ENCODE assay signal across 16 cellular contexts in the genomic region with DNA sequence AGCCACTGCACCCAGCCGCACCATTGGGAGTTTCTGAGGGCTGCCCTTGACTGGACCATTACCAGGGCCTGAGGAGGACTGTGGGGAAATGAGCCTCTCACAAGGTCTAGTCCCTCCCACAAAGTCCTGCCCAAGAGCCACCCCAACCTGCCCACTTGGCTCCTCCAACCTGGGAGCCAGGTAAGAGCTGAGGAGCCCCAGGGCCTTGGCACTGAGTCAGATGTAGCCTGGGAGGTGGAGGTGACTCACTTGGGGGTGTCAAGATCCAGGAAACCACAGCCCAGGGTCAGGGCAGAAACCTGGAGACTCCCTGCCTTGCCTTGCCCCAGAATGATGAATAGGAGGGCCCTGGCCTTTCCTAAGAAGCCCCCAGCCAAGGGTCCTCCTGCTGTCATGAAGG. TPM values are rescaled to one million over a fixed set of nuclear protein-coding genes. Genes with fewer than 3 reads are reported as not detected.
DNase-seq lines count a peak whose midpoint lies in the region; ATAC-seq, FAIRE-seq and TF ChIP-seq lines count a peak whose summit lies in the region.
"Had no signal": no experiment of that assay in that cellular context is flagged by ENCODE, and none has a peak within 500 bp of the region (broad histone marks: within the 10 kb centered on the region; RNA-seq: fewer than 3 reads in every experiment).

No MANE protein-coding gene starts in this region.

- FAIRE-seq in RCC 7860 (lab: Jason Lieb, UNC) (no peak), HepG2 (lab: Jason Lieb, UNC) (no peak)
- FAIRE-seq: G401.6, islet of Langerhans, K562 had no signal

- H3K4me2 ChIP-seq in smooth muscle cell (no peak overlapping the region), HepG2 (ENCODE audit: low read depth, low read length) (no peak overlapping the region)

- POLR2A ChIA-PET in HepG2 (lab: Yijun Ruan, JAX) = no interaction called here

- H3K9me3 ChIP-seq in smooth muscle cell (replicated peaks; ENCODE audit: low read depth) = no peaks in the 10 kb centered on the region
- H3K9me3 ChIP-seq in HepG2 (ENCODE audit: low read length) = no peaks in the 10 kb centered on the region
- H3K9me3 ChIP-seq: thoracic aorta had no signal

- no peak for TF ChIP-seq POLR2A in HepG2 (IDR thresholded peaks at IDR 0.05; ENCODE audit: insufficient read depth in 1 of 2, low read depth in 2 of 2, low read length in 2 of 2)

- H3K27me3 ChIP-seq in foreskin keratinocyte = no peaks in the 10 kb centered on the region
- H3K27me3 ChIP-seq in smooth muscle cell (ENCODE audit: low read depth) = no peaks in the 10 kb centered on the region
- peaks cover 10 to 64% of the 10 kb centered on the region in 2 experiments; a peak in 3 of 5 replicates for H3K27me3 ChIP-seq in HepG2 (ENCODE audit: control insufficient read depth in 1 of 2, insufficient read depth in 2 of 2, low read length in 2 of 2)

- H3K27ac ChIP-seq in foreskin keratinocyte (peak overlapping the region; percentile 73), smooth muscle cell (ENCODE audit: low read depth) (peak overlapping the region; percentile 62), HepG2 (ENCODE audit: extremely low read length, insufficient read depth, low read length) (no peak overlapping the region)
- H3K27ac ChIP-seq: thoracic aorta, WERI-Rb-1 had no signal

- no peak overlapping the region for H3K4me3 ChIP-seq in smooth muscle cell
- no peak overlapping the region for H3K4me3 ChIP-seq in HepG2 (replicated peaks in 1 of 3; ENCODE audit: insufficient read depth in 1 of 3, low read depth in 2 of 3, low read length in 3 of 3)
- H3K4me3 ChIP-seq: K562, thoracic aorta had no signal

- H3K4me1 ChIP-seq in foreskin keratinocyte (peaks cover 43% of the 10 kb centered on the region), smooth muscle cell (ENCODE audit: low read depth) (no peaks in the 10 kb centered on the region), HepG2 (ENCODE audit: insufficient read depth, low read length) (peaks cover 21% of the 10 kb centered on the region)

- H3K4me1 Mint-ChIP-seq in activated T-cell treated with anti-CD3 and anti-CD28 coated beads, Interleukin-2, amount 50 U/mL, for 4 hours (ENCODE audit: low read depth) = no peaks in the 10 kb centered on the region

- BruUV-seq in HepG2 (replicated peaks; lab: Mats Ljungman, UMichigan) = no TSS peak

- no peaks in the 10 kb centered on the region for H3K36me3 Mint-ChIP-seq in activated T-cell treated with anti-CD3 and anti-CD28 coated beads, Interleukin-2, amount 50 U/mL, for 4 hours (ENCODE audit: insufficient read depth)

- no peaks in the 10 kb centered on the region for H3F3A ChIP-seq in smooth muscle cell (ENCODE audit: low read depth)

- intact Hi-C loops in HepG2 (cut with micrococcal nuclease; ENCODE audit: unreplicated experiment) = no loop called here

- H3K36me3 ChIP-seq in smooth muscle cell (ENCODE audit: low read depth) (no peaks in the 10 kb centered on the region), HepG2 (replicated peaks in 1 of 2; ENCODE audit: control insufficient read depth in 1 of 2, insufficient read depth in 2 of 2, low read length in 2 of 2) (no peaks in the 10 kb centered on the region)
- H3K36me3 ChIP-seq: thoracic aorta, WERI-Rb-1 had no signal

- H2AFZ ChIP-seq in smooth muscle cell (ENCODE audit: low read depth) (no peak overlapping the region), HepG2 (ENCODE audit: low read length) (no peak overlapping the region)

- TF ChIP-seq RAD21 in HepG2 (CRISPR knock-in tag; IDR thresholded peaks at IDR 0.05) = no peak

- H3K9ac ChIP-seq in smooth muscle cell (ENCODE audit: low read depth) (no peak overlapping the region), HepG2 (ENCODE audit: insufficient read depth, low read depth, low read length) (no peak overlapping the region)

- TF ChIP-seq EP300 in HepG2 (IDR thresholded peaks at IDR 0.05; ENCODE audit: low read depth in 2 of 2, low read length in 2 of 2) (no peak), HepG2 (CRISPR knock-in tag; IDR thresholded peaks at IDR 0.05; ENCODE audit: borderline replicate concordance) (no peak)

- no peaks in the 10 kb centered on the region for H3K9me3 Mint-ChIP-seq in activated T-cell treated with anti-CD3 and anti-CD28 coated beads, Interleukin-2, amount 50 U/mL, for 4 hours

- no peaks in the 10 kb centered on the region for H3K79me2 ChIP-seq in smooth muscle cell (ENCODE audit: low read depth)
- H3K79me2 ChIP-seq in HepG2 (ENCODE audit: insufficient read depth, low read length) = no peaks in the 10 kb centered on the region

- H4K20me1 ChIP-seq in smooth muscle cell (ENCODE audit: low read depth) (no peaks in the 10 kb centered on the region), HepG2 (ENCODE audit: insufficient read depth, low read length) (no peaks in the 10 kb centered on the region)

- no peak for DNase-seq in activated T-cell treated with anti-CD3 and anti-CD28 coated beads, Interleukin-2, amount 50 U/mL, for 4 hours
- DNase-seq in activated T-cell treated with anti-CD3 and anti-CD28 coated beads for 4 hours (no peak), RCC 7860 (ENCODE audit: low spot score) (peak; percentile 61), foreskin keratinocyte (peak; percentile 92 to 96), smooth muscle cell (lab: John Stamatoyannopoulos, UW; ENCODE audit: unreplicated experiment) (no peak), SW480 (ENCODE audit: low spot score) (no peak), HepG2 (ENCODE audit: low spot score) (no peak), hepatic stellate cell (ENCODE audit: low spot score) (no peak)
- DNase-seq: ACHN, NCI-H1417 treated with DMSO at 0.1 percent for 48 hours, NCI-H446, WERI-Rb-1 had no signal

- no peak overlapping the region for H3K4me3 Mint-ChIP-seq in activated T-cell treated with anti-CD3 and anti-CD28 coated beads, Interleukin-2, amount 50 U/mL, for 4 hours

- in situ Hi-C loops in HepG2 (cut with HindIII; ENCODE audit: extremely low pct_ligation_motif_present, low pct_unique_long_range_greater_than_20kb) = no loop called here

- peaks cover 8% of the 10 kb centered on the region for H3K27me3 Mint-ChIP-seq in activated T-cell treated with anti-CD3 and anti-CD28 coated beads, Interleukin-2, amount 50 U/mL, for 4 hours (ENCODE audit: low read depth)

- ATAC-seq in activated T-cell treated with anti-CD3 and anti-CD28 coated beads, Interleukin-2, amount 50 U/mL, for 4 hours = peak; percentile 35 to 58
- ATAC-seq in foreskin keratinocyte (peak; percentile 73), HepG2 (no peak)
- ATAC-seq: K562 had no signal

- CTCF ChIA-PET in HepG2 (lab: Yijun Ruan, JAX; ENCODE audit: low intra/inter-chr PET ratio, low total read pairs) = no interaction called here

- 93% methylated on average over 1 of the region's 1 CpG for WGBS in smooth muscle cell (ENCODE audit: low lambda C conversion rate)
- 20% methylated on average over 1 of the region's 1 CpG for WGBS in HepG2 (ENCODE audit: low lambda C conversion rate)

- TF ChIP-seq CTCF in foreskin keratinocyte (conservative IDR thresholded peaks at IDR 0.05) = no peak
- no peak for TF ChIP-seq CTCF in smooth muscle cell (IDR thresholded peaks at IDR 0.05; ENCODE audit: borderline replicate concordance, insufficient read depth, poor library complexity, severe bottlenecking)
- no peak for TF ChIP-seq CTCF in HepG2 (CRISPR knock-in tag; IDR thresholded peaks at IDR 0.05)

RNA-seq across cellular contexts. Expression of gene P2RY2, which starts 25.8 kb away (rescaled TPM):
- not detected for total RNA-seq in activated T-cell treated with anti-CD3 and anti-CD28 coated beads, Interleukin-2, amount 50 U/mL, for 4 hours
- total RNA-seq in foreskin keratinocyte (5.1 and 6.3 TPM in 2 replicates), smooth muscle cell (0.99 and 5.8 TPM in 2 replicates), HepG2 (2016; rRNA removed; fragmentation: Illumina TruSeq; extraction: Trizol) (3.0 and 3.1 TPM in 2 replicates)
- polyA plus RNA-seq in foreskin keratinocyte (4.1 and 4.2 TPM in 2 replicates), smooth muscle cell (1.9 TPM in 1 of 2 replicates, not detected in the other), HepG2 (2011; rRNA removed) (0.95 and 1.6 TPM in 2 replicates)
- total RNA-seq in HepG2 (2016; cell fraction: cytosol; rRNA removed; fragmentation: Illumina TruSeq; extraction: Trizol; ENCODE audit: low read depth) = 0.71 and 0.91 TPM in 2 replicates
- total RNA-seq in HepG2 (2016; cell fraction: insoluble cytoplasmic fraction; rRNA removed; fragmentation: Illumina TruSeq; extraction: Trizol) = 2.6 and 3.4 TPM in 2 replicates
- total RNA-seq in HepG2 (2016; cell fraction: membrane; rRNA removed; fragmentation: Illumina TruSeq; extraction: Trizol) = 2.5 and 3.7 TPM in 2 replicates
- total RNA-seq in HepG2 (2016; cell fraction: nucleus; rRNA removed; fragmentation: Illumina TruSeq; extraction: Trizol) = 2.9 and 3.2 TPM in 2 replicates
- 1.0 and 1.1 TPM in 2 replicates for polyA plus RNA-seq in HepG2 (2011; cell fraction: cytosol; rRNA removed)
- 1.6 TPM in 2 replicates for polyA plus RNA-seq in HepG2 (2011; cell fraction: nucleus; rRNA removed)
- 0.24 and 0.47 TPM in 2 replicates for polyA plus RNA-seq in HepG2 (2012)
- polyA plus RNA-seq in HepG2 (2016; cell fraction: cytosol; fragmentation: Illumina TruSeq; extraction: Trizol; ENCODE audit: low read depth) = 0.67 and 1.3 TPM in 2 replicates
- 2.5 and 3.0 TPM in 2 replicates for polyA plus RNA-seq in HepG2 (2016; cell fraction: insoluble cytoplasmic fraction; fragmentation: Illumina TruSeq; extraction: Trizol; ENCODE audit: low read depth)
- 2.0 and 2.3 TPM in 2 replicates for polyA plus RNA-seq in HepG2 (2016; cell fraction: membrane; fragmentation: Illumina TruSeq; extraction: Trizol; ENCODE audit: low read depth)
- polyA plus RNA-seq in HepG2 (2016; cell fraction: nucleus; fragmentation: Illumina TruSeq; extraction: Trizol; ENCODE audit: insufficient read depth, low read depth) = 2.1 and 3.2 TPM in 2 replicates
- 1.4 and 2.5 TPM in 2 replicates for polyA minus RNA-seq in HepG2 (2011; rRNA and poly(A)+ RNA removed; ENCODE audit: low replicate concordance)
- 0.49 and 1.5 TPM in 2 replicates for polyA minus RNA-seq in HepG2 (2011; cell fraction: cytosol; rRNA and poly(A)+ RNA removed)
- polyA minus RNA-seq in HepG2 (2011; cell fraction: nucleus; rRNA and poly(A)+ RNA removed) = 0.77 and 1.1 TPM in 2 replicates
- total RNA-seq: K562 had no signal
- polyA plus RNA-seq: K562 had no signal

RNA-seq across cellular contexts. Expression of gene FCHSD2, which starts 50.2 kb away (rescaled TPM):
- total RNA-seq in activated T-cell treated with anti-CD3 and anti-CD28 coated beads, Interleukin-2, amount 50 U/mL, for 4 hours = 10 to 100 TPM; 16.3 to 25.0 (median 20.3) TPM
- total RNA-seq in foreskin keratinocyte = 14.7 and 15.4 TPM in 2 replicates
- polyA plus RNA-seq in foreskin keratinocyte = 5.0 and 5.1 TPM in 2 replicates
- total RNA-seq in smooth muscle cell = 14.6 and 18.3 TPM in 2 replicates
- 18.8 and 24.3 TPM in 2 replicates for polyA plus RNA-seq in smooth muscle cell
- total RNA-seq in HepG2 (2016; rRNA removed; fragmentation: Illumina TruSeq; extraction: Trizol) = 20.5 and 23.6 TPM in 2 replicates
- 36.4 and 45.6 TPM in 2 replicates for total RNA-seq in HepG2 (2016; cell fraction: cytosol; rRNA removed; fragmentation: Illumina TruSeq; extraction: Trizol; ENCODE audit: low read depth)
- total RNA-seq in HepG2 (2016; cell fraction: insoluble cytoplasmic fraction; rRNA removed; fragmentation: Illumina TruSeq; extraction: Trizol) = 17.9 and 25.0 TPM in 2 replicates
- 23.5 and 26.3 TPM in 2 replicates for total RNA-seq in HepG2 (2016; cell fraction: membrane; rRNA removed; fragmentation: Illumina TruSeq; extraction: Trizol)
- 28.1 and 35.4 TPM in 2 replicates for total RNA-seq in HepG2 (2016; cell fraction: nucleus; rRNA removed; fragmentation: Illumina TruSeq; extraction: Trizol)
- 24.6 and 24.8 TPM in 2 replicates for polyA plus RNA-seq in HepG2 (2011; rRNA removed)
- 14.0 and 18.1 TPM in 2 replicates for polyA plus RNA-seq in HepG2 (2011; cell fraction: cytosol; rRNA removed)
- 32.8 and 33.0 TPM in 2 replicates for polyA plus RNA-seq in HepG2 (2011; cell fraction: nucleus; rRNA removed)
- polyA plus RNA-seq in HepG2 (2012) = 20.0 and 26.1 TPM in 2 replicates
- 8.8 and 9.5 TPM in 2 replicates for polyA plus RNA-seq in HepG2 (2016; cell fraction: cytosol; fragmentation: Illumina TruSeq; extraction: Trizol; ENCODE audit: low read depth)
- 27.6 and 28.5 TPM in 2 replicates for polyA plus RNA-seq in HepG2 (2016; cell fraction: insoluble cytoplasmic fraction; fragmentation: Illumina TruSeq; extraction: Trizol; ENCODE audit: low read depth)
- polyA plus RNA-seq in HepG2 (2016; cell fraction: membrane; fragmentation: Illumina TruSeq; extraction: Trizol; ENCODE audit: low read depth) = 18.7 and 19.6 TPM in 2 replicates
- polyA plus RNA-seq in HepG2 (2016; cell fraction: nucleus; fragmentation: Illumina TruSeq; extraction: Trizol; ENCODE audit: insufficient read depth, low read depth) = 50.7 and 53.8 TPM in 2 replicates
- polyA minus RNA-seq in HepG2 (2011; rRNA and poly(A)+ RNA removed; ENCODE audit: low replicate concordance) = 9.0 and 22.4 TPM in 2 replicates
- polyA minus RNA-seq in HepG2 (2011; cell fraction: cytosol; rRNA and poly(A)+ RNA removed) = 21.3 and 25.2 TPM in 2 replicates
- polyA minus RNA-seq in HepG2 (2011; cell fraction: nucleus; rRNA and poly(A)+ RNA removed) = 51.1 and 62.9 TPM in 2 replicates

Comparison
In these comparisons a context has a peak if more than half of its experiments do, and no peak if none do; other contexts are left out.
1. DNase-seq: peak in RCC 7860 (single experiment) and foreskin keratinocyte (2 of 2); none in activated T-cell treated with anti-CD3 and anti-CD28 coated beads, Interleukin-2, amount 50 U/mL, for 4 hours (single experiment), activated T-cell treated with anti-CD3 and anti-CD28 coated beads for 4 hours (single experiment), smooth muscle cell (single experiment), SW480 (single experiment), HepG2 (single experiment) and hepatic stellate cell (single experiment).